ENCODE assay signal across 1 cellular context in genomic region chr19:45681391-45682015, GRCh38.
TF ChIP-seq lines count a peak whose summit lies in the region.

No MANE protein-coding gene starts in this region.

TF ChIP-seq in K562, 482 proteins besides CTCF, POLR2A, EP300 and RAD21 (continued from another document):
- TF ChIP-seq PBX2 (CRISPR knock-in tag; IDR thresholded peaks at IDR 0.05; ENCODE audit: low read depth) (no peak), PBX2 (tag; conservative IDR thresholded peaks at IDR 0.05; ENCODE audit: low read depth) (no peak), ZNF134 (CRISPR knock-in tag; conservative IDR thresholded peaks at IDR 0.05) (no peak), LEF1 (IDR thresholded peaks at IDR 0.05) (0 out of 2 replicates have a peak, but pooled peaks have one; percentile 20), TAF9B (IDR thresholded peaks at IDR 0.05; ENCODE audit: partially characterized antibody) (no peak), ZNF232 (CRISPR knock-in tag; IDR thresholded peaks at IDR 0.05) (no peak), MEIS2 (IDR thresholded peaks at IDR 0.05; ENCODE audit: partially characterized antibody) (no peak), KLF6 (CRISPR knock-in tag; IDR thresholded peaks at IDR 0.05; ENCODE audit: borderline replicate concordance) (no peak), ZNF277 (CRISPR knock-in tag; IDR thresholded peaks at IDR 0.05; ENCODE audit: borderline replicate concordance) (no peak), FOS (IDR thresholded peaks at IDR 0.05; ENCODE audit: extremely low read depth, insufficient read length) (no peak), SMARCA4 (IDR thresholded peaks at IDR 0.05) (no peak; the same call in 1 of the 2 replicates), ZNF584 (CRISPR knock-in tag; IDR thresholded peaks at IDR 0.05; ENCODE audit: low read depth) (no peak), FUS (optimal IDR thresholded peaks at IDR 0.05; ENCODE audit: low read depth, low read length) (no peak), NFIX (CRISPR knock-in tag; IDR thresholded peaks at IDR 0.05; ENCODE audit: low read depth) (no peak), GTF2F1 (IDR thresholded peaks at IDR 0.05; ENCODE audit: low read depth, low read length) (no peak), NCOR1 (IDR thresholded peaks at IDR 0.05) (peak; percentile 46; the same call in 1 of the 2 replicates), KLF1 (tag; IDR thresholded peaks at IDR 0.05) (no peak), ZNF23 (CRISPR knock-in tag; IDR thresholded peaks at IDR 0.05) (no peak), MIER1 (IDR thresholded peaks at IDR 0.05; ENCODE audit: low read depth) (no peak), ZBTB12 (CRISPR knock-in tag; IDR thresholded peaks at IDR 0.05) (no peak), SMC3 (conservative IDR thresholded peaks at IDR 0.05; ENCODE audit: insufficient read depth, low read depth, low read length) (peak; percentile 90), NFATC3 (IDR thresholded peaks at IDR 0.05) (no peak), GMEB1 (CRISPR knock-in tag; IDR thresholded peaks at IDR 0.05) (no peak), ZNF24 (IDR thresholded peaks at IDR 0.05) (peak; percentile 50; the same call in 1 of the 2 replicates), ARID3A (IDR thresholded peaks at IDR 0.05; ENCODE audit: borderline replicate concordance, low read depth, low read length) (no peak), ARID3B (CRISPR knock-in tag; IDR thresholded peaks at IDR 0.05; ENCODE audit: borderline replicate concordance) (no peak), IRF2 (CRISPR knock-in tag; IDR thresholded peaks at IDR 0.05) (no peak), GTF2A2 (tag; IDR thresholded peaks at IDR 0.05) (no peak), LARP7 (IDR thresholded peaks at IDR 0.05) (no peak), CSDE1 (IDR thresholded peaks at IDR 0.05) (no peak), XRCC4 (IDR thresholded peaks at IDR 0.05; ENCODE audit: extremely low read depth, insufficient read depth, insufficient read length) (no peak), ZNF644 (tag; IDR thresholded peaks at IDR 0.05; ENCODE audit: low read depth) (no peak), HDAC3 (IDR thresholded peaks at IDR 0.05; ENCODE audit: borderline replicate concordance, partially characterized antibody) (no peak), USF1 (CRISPR knock-in tag; IDR thresholded peaks at IDR 0.05) (no peak), ESRRB (CRISPR knock-in tag; IDR thresholded peaks at IDR 0.05; ENCODE audit: borderline replicate concordance) (no peak), PRMT5 (CRISPR knock-in tag; IDR thresholded peaks at IDR 0.05) (no peak), TEAD1 (CRISPR knock-in tag; IDR thresholded peaks at IDR 0.05) (no peak), CTCFL (IDR thresholded peaks at IDR 0.05; ENCODE audit: borderline replicate concordance, insufficient read depth, low read depth, low read length, poor library complexity, severe bottlenecking) (peak; percentile 22), ZNF589 (CRISPR knock-in tag; IDR thresholded peaks at IDR 0.05; ENCODE audit: low read depth) (no peak), ATF1 (CRISPR knock-in tag; IDR thresholded peaks at IDR 0.05) (no peak), ATF1 (tag; IDR thresholded peaks at IDR 0.05) (peak; percentile 64), RBM34 (IDR thresholded peaks at IDR 0.05; ENCODE audit: borderline replicate concordance, insufficient read depth, low read length) (no peak), ERF (CRISPR knock-in tag; IDR thresholded peaks at IDR 0.05) (0 out of 2 replicates have a peak, but pooled peaks have one; percentile 32), SIX5 (IDR thresholded peaks at IDR 0.05; ENCODE audit: borderline replicate concordance in 1 of 2, insufficient read depth in 1 of 2, low read depth in 1 of 2, low read length in 2 of 2) (no peak), DLX4 (CRISPR knock-in tag; IDR thresholded peaks at IDR 0.05) (no peak), ATF3 (IDR thresholded peaks at IDR 0.05) (no peak), ATF3 (CRISPR knock-in tag; conservative IDR thresholded peaks at IDR 0.05) (no peak), FOXP4 (CRISPR knock-in tag; IDR thresholded peaks at IDR 0.05; ENCODE audit: borderline replicate concordance) (no peak), BRF1 (IDR thresholded peaks at IDR 0.05; ENCODE audit: borderline replicate concordance, extremely low read depth, insufficient read length) (no peak), FOXM1 (IDR thresholded peaks at IDR 0.05; ENCODE audit: low read depth) (no peak), FOXM1 (CRISPR knock-in tag; IDR thresholded peaks at IDR 0.05; ENCODE audit: low read depth) (no peak), ZNF197 (CRISPR knock-in tag; IDR thresholded peaks at IDR 0.05; ENCODE audit: low read depth) (no peak), ZKSCAN8 (CRISPR knock-in tag; IDR thresholded peaks at IDR 0.05) (no peak), GABPB2 (CRISPR knock-in tag; conservative IDR thresholded peaks at IDR 0.05) (no peak)
